40 cellular contexts compared by ENCODE assay signal in genomic region chr12:102921240-102921639, GRCh38. TPM values are rescaled to one million over a fixed set of nuclear protein-coding genes. Genes with fewer than 3 reads are reported as not detected.
"Had no signal": no experiment of that assay in that cellular context is flagged by ENCODE, and none has a peak within 500 bp of the region (broad histone marks: within the 10 kb centered on the region; RNA-seq: fewer than 3 reads in every experiment).

No MANE protein-coding gene starts in this region.

- H3K27ac Mint-ChIP-seq: activated CD4-positive, alpha-beta memory T cell treated with anti-CD3 and anti-CD28 coated beads, Interleukin-2, amount 10 ng/mL, durations not matched to agents 7 days and 5 days; activated CD4-positive, alpha-beta T cell treated with anti-CD3 and anti-CD28 coated beads for 36 hours; activated CD4-positive, alpha-beta T cell treated with anti-CD3 and anti-CD28 coated beads, Interleukin-2, amount 10 ng/mL, durations not matched to agents 7 days and 5 days; activated CD8-positive, alpha-beta memory T cell treated with anti-CD3 and anti-CD28 coated beads, Interleukin-2, amount 10 ng/mL, durations not matched to agents 7 days and 5 days; activated CD8-positive, alpha-beta T cell treated with anti-CD3 and anti-CD28 coated beads, Interleukin-2, amount 10 ng/mL, durations not matched to agents 7 days and 5 days; activated naive CD4-positive, alpha-beta T cell treated with anti-CD3 and anti-CD28 coated beads, Interleukin-2, amount 10 ng/mL, durations not matched to agents 7 days and 5 days; activated naive CD4-positive, alpha-beta T cell treated with anti-CD3 and anti-CD28 coated beads, Interleukin-2, amount 50 U/mL, for 24 hours; activated naive CD8-positive, alpha-beta T cell; activated naive CD8-positive, alpha-beta T cell treated with anti-CD3 and anti-CD28 coated beads, Interleukin-2, amount 10 ng/mL, durations not matched to agents 7 days and 5 days; activated naive CD8-positive, alpha-beta T cell treated with anti-CD3 and anti-CD28 coated beads, Interleukin-2, amount 50 U/mL, for 24 hours; activated T-cell treated with anti-CD3 and anti-CD28 coated beads, Interleukin-2, amount 50 U/mL, for 24 hours; activated T-helper 2 cell treated with anti-CD3 and anti-CD28 coated beads, Interferon-gamma antibody, Interleukin-2, Interleukin-4, amounts not matched to agents 10 μg/mL and 5 μg/mL and 100 μg/mL, durations not matched to agents 14 hours and 24 hours and 36 hours; brain; T-helper 1 cell treated with Interleukin-12 subunit alpha and Interleukin-12 subunit beta and Interleukin-4 antibody, amounts not matched to agents 30 μg/mL and 1 μg/mL, for 36 hours; T-helper 2 cell treated with Interferon-gamma antibody and Interleukin-4, amounts not matched to agents 5 μg/mL and 100 μg/mL, for 36 hours; WTC11 had no signal

- H3K4me1 Mint-ChIP-seq: activated naive CD4-positive, alpha-beta T cell treated with anti-CD3 and anti-CD28 coated beads, Interleukin-2, amount 50 U/mL, for 24 hours; activated naive CD8-positive, alpha-beta T cell treated with anti-CD3 and anti-CD28 coated beads, Interleukin-2, amount 50 U/mL, for 24 hours; brain had no signal

- H3K36me3 ChIP-seq: ascending aorta, cardiac muscle cell, WERI-Rb-1 had no signal

- DNase-seq: activated CD4-positive, alpha-beta memory T cell treated with anti-CD3 and anti-CD28 coated beads, Interleukin-2, amount 10 ng/mL, durations not matched to agents 7 days and 5 days; activated CD4-positive, alpha-beta T cell treated with anti-CD3 and anti-CD28 coated beads for 1 hour; activated CD4-positive, alpha-beta T cell treated with anti-CD3 and anti-CD28 coated beads for 36 hours; activated CD4-positive, alpha-beta T cell treated with anti-CD3 and anti-CD28 coated beads for 48 hours; activated CD4-positive, alpha-beta T cell treated with anti-CD3 and anti-CD28 coated beads, Interleukin-2, amount 10 ng/mL, durations not matched to agents 7 days and 5 days; activated CD4-positive, alpha-beta T cell treated with anti-CD3 and anti-CD28 coated beads, Interleukin-2, amount 50 U/mL, for 48 hours; activated CD4-positive, CD25-positive, alpha-beta regulatory T cell; activated CD8-positive, alpha-beta memory T cell treated with anti-CD3 and anti-CD28 coated beads for 24 hours; activated CD8-positive, alpha-beta memory T cell treated with anti-CD3 and anti-CD28 coated beads, Interleukin-2, amount 10 ng/mL, durations not matched to agents 7 days and 5 days; activated CD8-positive, alpha-beta memory T cell treated with anti-CD3 and anti-CD28 coated beads, Interleukin-2, amount 50 U/mL, for 48 hours; activated CD8-positive, alpha-beta T cell treated with anti-CD3 and anti-CD28 coated beads, Interleukin-2, amount 10 ng/mL, durations not matched to agents 7 days and 5 days; activated effector memory CD4-positive, alpha-beta T cell treated with Interleukin-2 at 50 U/mL for 16 hours; activated gamma-delta T cell; activated naive CD4-positive, alpha-beta T cell treated with anti-CD3 and anti-CD28 coated beads, Interleukin-2, amount 10 ng/mL, durations not matched to agents 7 days and 5 days; activated naive CD4-positive, alpha-beta T cell treated with Interleukin-2 at 50 U/mL for 16 hours; activated naive CD8-positive, alpha-beta T cell treated with anti-CD3 and anti-CD28 coated beads, Interleukin-2, amount 10 ng/mL, durations not matched to agents 7 days and 5 days; activated naive CD8-positive, alpha-beta T cell treated with anti-CD3 and anti-CD28 coated beads, Interleukin-2, amount 50 U/mL, for 24 hours; activated T-cell treated with anti-CD3 and anti-CD28 coated beads, Interleukin-2, amount 50 U/mL, for 24 hours; activated T-cell treated with anti-CD3 and anti-CD28 coated beads, Interleukin-2, amount 50 U/mL, for 48 hours; amygdala; anterior cingulate cortex; caudate nucleus; cerebellar nuclear complex; T-helper 1 cell; T-helper 2 cell; T-helper 9 cell; WERI-Rb-1 had no signal

- H3K9me3 ChIP-seq: ascending aorta had no signal

- H3K36me3 Mint-ChIP-seq: activated CD8-positive, alpha-beta memory T cell treated with anti-CD3 and anti-CD28 coated beads, Interleukin-2, amount 10 ng/mL, durations not matched to agents 7 days and 5 days; activated naive CD4-positive, alpha-beta T cell treated with anti-CD3 and anti-CD28 coated beads, Interleukin-2, amount 10 ng/mL, durations not matched to agents 7 days and 5 days; activated naive CD4-positive, alpha-beta T cell treated with anti-CD3 and anti-CD28 coated beads, Interleukin-2, amount 50 U/mL, for 24 hours; activated naive CD8-positive, alpha-beta T cell; activated naive CD8-positive, alpha-beta T cell treated with anti-CD3 and anti-CD28 coated beads, Interleukin-2, amount 10 ng/mL, durations not matched to agents 7 days and 5 days; brain; WTC11 had no signal

- ATAC-seq: activated CD4-positive, alpha-beta T cell treated with anti-CD3 and anti-CD28 coated beads for 36 hours; activated CD4-positive, CD25-positive, alpha-beta regulatory T cell treated with anti-CD3 and anti-CD28 coated beads, Interleukin-2, amount 50 U/mL, for 24 hours; activated CD8-positive, alpha-beta memory T cell treated with anti-CD3 and anti-CD28 coated beads, Interleukin-2, amount 10 ng/mL, durations not matched to agents 7 days and 5 days; activated CD8-positive, alpha-beta T cell treated with anti-CD3 and anti-CD28 coated beads, Interleukin-2, amount 10 ng/mL, durations not matched to agents 7 days and 5 days; activated naive CD8-positive, alpha-beta T cell treated with anti-CD3 and anti-CD28 coated beads, Interleukin-2, amount 50 U/mL, for 24 hours; WTC11 had no signal

- H3K27me3 ChIP-seq: ascending aorta had no signal

- H3K9me3 Mint-ChIP-seq: activated CD4-positive, alpha-beta memory T cell treated with anti-CD3 and anti-CD28 coated beads, Interleukin-2, amount 10 ng/mL, durations not matched to agents 7 days and 5 days; activated CD4-positive, alpha-beta T cell treated with anti-CD3 and anti-CD28 coated beads, Interleukin-2, amount 10 ng/mL, durations not matched to agents 7 days and 5 days; activated naive CD4-positive, alpha-beta T cell treated with anti-CD3 and anti-CD28 coated beads, Interleukin-2, amount 10 ng/mL, durations not matched to agents 7 days and 5 days; activated naive CD8-positive, alpha-beta T cell treated with anti-CD3 and anti-CD28 coated beads, Interleukin-2, amount 10 ng/mL, durations not matched to agents 7 days and 5 days; activated naive CD8-positive, alpha-beta T cell treated with anti-CD3 and anti-CD28 coated beads, Interleukin-2, amount 50 U/mL, for 24 hours; activated T-cell treated with anti-CD3 and anti-CD28 coated beads, Interleukin-2, amount 50 U/mL, for 24 hours; activated T-helper 2 cell treated with anti-CD3 and anti-CD28 coated beads, Interferon-gamma antibody, Interleukin-2, Interleukin-4, amounts not matched to agents 10 μg/mL and 5 μg/mL and 100 μg/mL, durations not matched to agents 14 hours and 24 hours and 36 hours; central memory CD8-positive, alpha-beta T cell; T-helper 1 cell treated with Interleukin-12 subunit alpha and Interleukin-12 subunit beta and Interleukin-4 antibody, amounts not matched to agents 30 μg/mL and 1 μg/mL, for 36 hours; T-helper 2 cell treated with Interferon-gamma antibody and Interleukin-4, amounts not matched to agents 5 μg/mL and 100 μg/mL, for 36 hours; WTC11 had no signal

- H3K4me3 ChIP-seq: ascending aorta, cardiac muscle cell had no signal

- H3K27ac ChIP-seq: ascending aorta, cardiac muscle cell, WERI-Rb-1 had no signal

- H3K4me1 ChIP-seq: ascending aorta had no signal

- H3K27me3 Mint-ChIP-seq: activated CD4-positive, alpha-beta memory T cell treated with anti-CD3 and anti-CD28 coated beads, Interleukin-2, amount 10 ng/mL, durations not matched to agents 7 days and 5 days had no signal

- H3K4me3 Mint-ChIP-seq: activated CD4-positive, alpha-beta memory T cell treated with anti-CD3 and anti-CD28 coated beads, Interleukin-2, amount 10 ng/mL, durations not matched to agents 7 days and 5 days; activated CD4-positive, alpha-beta T cell treated with anti-CD3 and anti-CD28 coated beads for 36 hours; activated CD4-positive, alpha-beta T cell treated with anti-CD3 and anti-CD28 coated beads, Interleukin-2, amount 10 ng/mL, durations not matched to agents 7 days and 5 days; activated CD8-positive, alpha-beta memory T cell treated with anti-CD3 and anti-CD28 coated beads, Interleukin-2, amount 10 ng/mL, durations not matched to agents 7 days and 5 days; activated CD8-positive, alpha-beta T cell treated with anti-CD3 and anti-CD28 coated beads, Interleukin-2, amount 10 ng/mL, durations not matched to agents 7 days and 5 days; activated naive CD4-positive, alpha-beta T cell treated with anti-CD3 and anti-CD28 coated beads, Interleukin-2, amount 10 ng/mL, durations not matched to agents 7 days and 5 days; activated naive CD4-positive, alpha-beta T cell treated with anti-CD3 and anti-CD28 coated beads, Interleukin-2, amount 50 U/mL, for 24 hours; activated naive CD8-positive, alpha-beta T cell; activated naive CD8-positive, alpha-beta T cell treated with anti-CD3 and anti-CD28 coated beads, Interleukin-2, amount 10 ng/mL, durations not matched to agents 7 days and 5 days; activated naive CD8-positive, alpha-beta T cell treated with anti-CD3 and anti-CD28 coated beads, Interleukin-2, amount 50 U/mL, for 24 hours; activated T-cell treated with anti-CD3 and anti-CD28 coated beads, Interleukin-2, amount 50 U/mL, for 24 hours; brain; central memory CD8-positive, alpha-beta T cell; T-helper 1 cell treated with Interleukin-12 subunit alpha and Interleukin-12 subunit beta and Interleukin-4 antibody, amounts not matched to agents 30 μg/mL and 1 μg/mL, for 36 hours; T-helper 2 cell treated with Interferon-gamma antibody and Interleukin-4, amounts not matched to agents 5 μg/mL and 100 μg/mL, for 36 hours; WTC11 had no signal

RNA-seq across cellular contexts. Expression of gene PAH, which starts 4.2 kb away (rescaled TPM):
- total RNA-seq: activated CD4-positive, alpha-beta memory T cell treated with anti-CD3 and anti-CD28 coated beads, Interleukin-2, amount 10 ng/mL, durations not matched to agents 7 days and 5 days; activated CD4-positive, alpha-beta T cell treated with anti-CD3 and anti-CD28 coated beads for 36 hours; activated CD4-positive, alpha-beta T cell treated with anti-CD3 and anti-CD28 coated beads, Interleukin-2, amount 10 ng/mL, durations not matched to agents 7 days and 5 days; activated CD8-positive, alpha-beta memory T cell treated with anti-CD3 and anti-CD28 coated beads, Interleukin-2, amount 10 ng/mL, durations not matched to agents 7 days and 5 days; activated CD8-positive, alpha-beta T cell treated with anti-CD3 and anti-CD28 coated beads, Interleukin-2, amount 10 ng/mL, durations not matched to agents 7 days and 5 days; activated naive CD8-positive, alpha-beta T cell treated with anti-CD3 and anti-CD28 coated beads, Interleukin-2, amount 10 ng/mL, durations not matched to agents 7 days and 5 days; activated T-helper 2 cell treated with anti-CD3 and anti-CD28 coated beads, Interferon-gamma antibody, Interleukin-2, Interleukin-4, amounts not matched to agents 10 μg/mL and 5 μg/mL and 100 μg/mL, durations not matched to agents 14 hours and 24 hours and 36 hours; ascending aorta; bronchial epithelial cell had no signal
- polyA plus RNA-seq: cardiac muscle cell had no signal

RNA-seq across cellular contexts. Expression of gene ASCL1, which starts 36.2 kb away (rescaled TPM):
- total RNA-seq: activated CD4-positive, alpha-beta memory T cell treated with anti-CD3 and anti-CD28 coated beads, Interleukin-2, amount 10 ng/mL, durations not matched to agents 7 days and 5 days; activated CD4-positive, alpha-beta T cell treated with anti-CD3 and anti-CD28 coated beads for 36 hours; activated CD4-positive, alpha-beta T cell treated with anti-CD3 and anti-CD28 coated beads, Interleukin-2, amount 10 ng/mL, durations not matched to agents 7 days and 5 days; activated CD8-positive, alpha-beta memory T cell treated with anti-CD3 and anti-CD28 coated beads, Interleukin-2, amount 10 ng/mL, durations not matched to agents 7 days and 5 days; activated CD8-positive, alpha-beta T cell treated with anti-CD3 and anti-CD28 coated beads, Interleukin-2, amount 10 ng/mL, durations not matched to agents 7 days and 5 days; activated naive CD8-positive, alpha-beta T cell treated with anti-CD3 and anti-CD28 coated beads, Interleukin-2, amount 10 ng/mL, durations not matched to agents 7 days and 5 days; activated T-helper 2 cell treated with anti-CD3 and anti-CD28 coated beads, Interferon-gamma antibody, Interleukin-2, Interleukin-4, amounts not matched to agents 10 μg/mL and 5 μg/mL and 100 μg/mL, durations not matched to agents 14 hours and 24 hours and 36 hours; ascending aorta; bronchial epithelial cell; cardiac muscle cell had no signal
- polyA plus RNA-seq: adipose tissue, cardiac muscle cell had no signal
